Comparison of ENCODE assay signal across 8 cellular contexts in the genomic region with DNA sequence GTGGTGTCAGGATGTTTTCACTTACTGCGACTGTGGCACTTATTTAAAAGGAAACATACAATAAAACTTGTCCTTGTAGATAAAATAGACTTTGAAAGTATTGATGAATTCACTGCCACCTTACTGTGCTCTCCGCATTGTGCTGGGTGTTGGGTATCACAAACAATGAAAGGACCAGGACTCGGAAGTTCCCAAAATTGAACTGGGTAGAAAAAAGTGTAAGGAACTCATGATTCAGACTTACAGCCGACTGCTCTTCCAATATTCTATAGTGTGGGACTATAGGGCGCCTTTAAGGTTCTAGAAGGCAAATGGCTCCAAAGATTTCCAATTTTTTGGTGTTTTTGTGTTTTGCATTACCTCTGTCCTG. TPM values are rescaled to one million over a fixed set of nuclear protein-coding genes. Genes with fewer than 3 reads are reported as not detected.
DNase-seq lines count a peak whose midpoint lies in the region; ATAC-seq and TF ChIP-seq lines count a peak whose summit lies in the region.

No MANE protein-coding gene starts in this region.

- intact Hi-C loops in activated CD4-positive, alpha-beta T cell treated with anti-CD3 and anti-CD28 coated beads for 36 hours (cut with DNase I, micrococcal nuclease), result no loop called here

- H3K36me3 Mint-ChIP-seq in activated CD4-positive, alpha-beta T cell treated with anti-CD3 and anti-CD28 coated beads for 36 hours (ENCODE audit: low read depth), result no peaks in the 10 kb centered on the region
- no peaks in the 10 kb centered on the region for H3K36me3 Mint-ChIP-seq in activated naive CD8-positive, alpha-beta T cell treated with anti-CD3 and anti-CD28 coated beads for 36 hours

- no peak overlapping the region for H3K27ac Mint-ChIP-seq in activated CD4-positive, alpha-beta T cell treated with anti-CD3 and anti-CD28 coated beads for 36 hours
- H3K27ac Mint-ChIP-seq in activated naive CD8-positive, alpha-beta T cell treated with anti-CD3 and anti-CD28 coated beads for 36 hours, result no peak overlapping the region

- H3K9me3 Mint-ChIP-seq in activated CD4-positive, alpha-beta T cell treated with anti-CD3 and anti-CD28 coated beads for 36 hours (ENCODE audit: low read depth), result no peaks in the 10 kb centered on the region
- H3K9me3 Mint-ChIP-seq in activated naive CD8-positive, alpha-beta T cell treated with anti-CD3 and anti-CD28 coated beads for 36 hours, result peaks cover 1% of the 10 kb centered on the region

- H3K36me3 ChIP-seq in thoracic aorta, result no peaks in the 10 kb centered on the region

- TF ChIP-seq CTCF in thoracic aorta (IDR thresholded peaks at IDR 0.05), result no peak

- peaks cover 35% of the 10 kb centered on the region for H3K27me3 Mint-ChIP-seq in activated CD4-positive, alpha-beta T cell treated with anti-CD3 and anti-CD28 coated beads for 36 hours
- H3K27me3 Mint-ChIP-seq in activated naive CD8-positive, alpha-beta T cell treated with anti-CD3 and anti-CD28 coated beads for 36 hours, result peaks cover 49% of the 10 kb centered on the region

- no peak for DNase-seq in activated CD4-positive, alpha-beta T cell treated with anti-CD3 and anti-CD28 coated beads for 36 hours
- DNase-seq in activated CD4-positive, alpha-beta T cell treated with anti-CD3 and anti-CD28 coated beads for 48 hours, result no peak
- no peak for DNase-seq in activated naive CD8-positive, alpha-beta T cell treated with anti-CD3 and anti-CD28 coated beads for 36 hours
- DNase-seq in kidney glomerular epithelial cell (lab: John Stamatoyannopoulos, UW), result peak; percentile 26
- DNase-seq in thoracic aorta (ENCODE audit: low spot score), result no peak
- DNase-seq in NCI-H510A treated with DMSO at 0.1 percent for 48 hours (lab: John Stamatoyannopoulos, UW), result no peak

- H3K27ac ChIP-seq in thoracic aorta, result peak overlapping the region; percentile 95 to 99

- POLR2A ChIA-PET in activated CD4-positive, alpha-beta T cell treated with anti-CD3 and anti-CD28 coated beads for 36 hours (lab: Charles Lee), result no interaction called here

- peaks cover 12% of the 10 kb centered on the region for H3K4me1 Mint-ChIP-seq in activated CD4-positive, alpha-beta T cell treated with anti-CD3 and anti-CD28 coated beads for 36 hours
- H3K4me1 Mint-ChIP-seq in activated naive CD8-positive, alpha-beta T cell treated with anti-CD3 and anti-CD28 coated beads for 36 hours, result peaks cover 9% of the 10 kb centered on the region

- no peaks in the 10 kb centered on the region for H3K9me3 ChIP-seq in thoracic aorta

- ATAC-seq in activated CD4-positive, alpha-beta T cell treated with anti-CD3 and anti-CD28 coated beads for 36 hours, result no peak
- ATAC-seq in thoracic aorta (ENCODE audit: insufficient number of reproducible peaks, low FRiP score, low read depth), result no peak
- ATAC-seq in HG03378 (IDR thresholded peaks at IDR 0.05; ENCODE audit: unreplicated experiment), result no peak
- ATAC-seq in HG02763 (IDR thresholded peaks at IDR 0.05; ENCODE audit: unreplicated experiment), result no peak

- H3K4me3 Mint-ChIP-seq in activated CD4-positive, alpha-beta T cell treated with anti-CD3 and anti-CD28 coated beads for 36 hours, result peak overlapping the region; percentile 37
- H3K4me3 Mint-ChIP-seq in activated naive CD8-positive, alpha-beta T cell treated with anti-CD3 and anti-CD28 coated beads for 36 hours, result peak overlapping the region; percentile 55

- H3K4me3 ChIP-seq in thoracic aorta, result peak overlapping the region; percentile 84

- H3K4me1 ChIP-seq in thoracic aorta (ENCODE audit: control insufficient read depth in 1 of 2, low read depth in 2 of 2), result peaks cover 5 to 38% of the 10 kb centered on the region in 2 donors

- CTCF ChIA-PET in activated CD4-positive, alpha-beta T cell treated with anti-CD3 and anti-CD28 coated beads for 36 hours (lab: Charles Lee), result no interaction called here

- no peaks in the 10 kb centered on the region for H3K27me3 ChIP-seq in thoracic aorta (replicated peaks; ENCODE audit: insufficient read depth)

RNA-seq across cellular contexts. Expression of a gene that starts 32.0 kb away (rescaled TPM):
- not detected for total RNA-seq in activated CD4-positive, alpha-beta T cell treated with anti-CD3 and anti-CD28 coated beads for 36 hours
- not detected for total RNA-seq in activated naive CD8-positive, alpha-beta T cell treated with anti-CD3 and anti-CD28 coated beads for 36 hours
- total RNA-seq in thoracic aorta, result 100 to 1,000 TPM in 1 of 2 donors, 10 to 100 TPM in 1; 83.3 to 130 TPM

Comparison
In these comparisons a context has a peak if more than half of its experiments do, and no peak if none do; other contexts are left out.
1. RNA of a gene that starts 32.0 kb away (total RNA-seq): 83.3 to 130 TPM in thoracic aorta; not detected in activated naive CD8-positive, alpha-beta T cell treated with anti-CD3 and anti-CD28 coated beads for 36 hours and not detected in activated CD4-positive, alpha-beta T cell treated with anti-CD3 and anti-CD28 coated beads for 36 hours; every median in the first group is over 10 times any median in the second.